In the genomic region with DNA sequence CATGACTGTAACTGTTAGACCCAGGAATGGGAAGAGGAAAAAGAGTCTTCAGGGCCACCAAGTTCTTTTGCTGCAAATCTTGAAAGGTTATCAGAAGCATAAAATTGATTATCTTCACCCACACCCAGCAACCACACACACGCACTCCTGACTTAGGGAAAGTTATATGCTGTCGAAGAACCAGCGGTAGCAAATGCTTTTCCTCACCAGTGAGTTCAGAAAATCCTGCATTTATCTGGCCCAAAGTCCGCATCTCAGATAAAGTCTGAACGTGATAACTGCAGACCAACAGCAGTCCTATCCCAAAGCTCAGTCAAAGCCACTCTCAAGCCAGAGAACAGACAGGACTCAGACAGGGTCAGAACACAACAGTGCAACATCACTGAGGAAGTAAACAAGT, we compare ENCODE assay signal across 24 cellular contexts.
"Had no signal": no experiment of that assay in that cellular context is flagged by ENCODE, and none has a peak within 500 bp of the region (broad histone marks: within the 10 kb centered on the region; RNA-seq: fewer than 3 reads in every experiment).

No MANE protein-coding gene starts in this region.

- H3K27me3 ChIP-seq: dorsolateral prefrontal cortex had no signal

- DNase-seq: dermis blood vessel endothelial cell; dorsolateral prefrontal cortex; effector CD4-positive, alpha-beta T cell; effector memory CD4-positive, alpha-beta T cell; esophagus squamous epithelium; foreskin fibroblast; foreskin melanocyte; gastrocnemius medialis; glutamatergic neuron; head of caudate nucleus; heart right ventricle; hippocampal formation; left cardiac atrium; left lung; left ventricle myocardium superior; lower lobe of right lung; mesenchymal stem cell; mucosa of descending colon had no signal

- H3K9me3 ChIP-seq: esophagus squamous epithelium, gastrocnemius medialis, heart right ventricle, left lung, lower lobe of right lung, mucosa of descending colon had no signal

- H3K9me3 Mint-ChIP-seq: mesothelial cell of epicardium had no signal

- FAIRE-seq: colon, endothelial cell of umbilical vein, islet of Langerhans, keratinocyte had no signal

- H3K27ac ChIP-seq: coronary artery, dorsolateral prefrontal cortex, esophagus squamous epithelium, gastrocnemius medialis, heart right ventricle, left lung, lower lobe of right lung had no signal

- H3K36me3 ChIP-seq: esophagus squamous epithelium, gastrocnemius medialis, heart right ventricle, left lung, lower lobe of right lung had no signal

- H3K4me3 Mint-ChIP-seq: mesothelial cell of epicardium had no signal

- H3K4me3 ChIP-seq: coronary artery, dorsolateral prefrontal cortex, esophagus squamous epithelium, gastrocnemius medialis, heart right ventricle, left lung, lower lobe of right lung, mucosa of descending colon had no signal

- H3K4me1 ChIP-seq: gastrocnemius medialis, lower lobe of right lung had no signal

- H3K27ac Mint-ChIP-seq: mesothelial cell of epicardium had no signal

- H3K36me3 Mint-ChIP-seq: mesothelial cell of epicardium had no signal
